ENCODE assay signal across 8 cellular contexts in the genomic region with DNA sequence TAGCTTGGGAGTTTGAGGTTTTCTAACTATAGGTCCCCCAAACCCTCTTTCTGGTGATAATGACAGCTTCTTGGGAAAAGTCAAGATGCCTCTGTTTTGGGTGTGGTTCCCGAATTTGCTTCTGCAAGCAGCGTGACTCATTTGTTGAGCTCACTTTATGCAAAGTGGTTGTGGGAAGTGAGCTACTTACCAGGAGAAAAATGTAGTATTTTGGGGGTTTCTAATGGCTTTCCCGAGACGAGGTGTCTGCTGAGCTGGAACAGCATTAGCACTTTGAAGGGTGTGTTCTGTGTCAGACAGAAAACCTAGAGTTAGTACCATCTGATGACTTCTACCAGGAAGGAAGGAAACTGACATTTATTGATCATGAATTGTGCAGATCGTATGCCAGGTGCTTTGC.
DNase-seq lines count a peak whose midpoint lies in the region; ATAC-seq, FAIRE-seq and TF ChIP-seq lines count a peak whose summit lies in the region.

No MANE protein-coding gene starts in this region.

- peak; percentile 56 for ATAC-seq in upper lobe of right lung

- H3K4me3 ChIP-seq in upper lobe of right lung = no peak overlapping the region

- H3K9me3 ChIP-seq in upper lobe of right lung = no peaks in the 10 kb centered on the region

- TF ChIP-seq CTCF in upper lobe of right lung (IDR thresholded peaks at IDR 0.05) = no peak

- intact Hi-C loops in upper lobe of right lung (cut with DNase I) = no loop called here

- peak; percentile 76 for FAIRE-seq in GM18507 (lab: Jason Lieb, UNC)

- H3K27me3 ChIP-seq in upper lobe of right lung = no peaks in the 10 kb centered on the region

- peaks cover 9% of the 10 kb centered on the region for H3K4me1 ChIP-seq in upper lobe of right lung

- H3K27ac ChIP-seq in upper lobe of right lung = no peak overlapping the region

- H3K36me3 ChIP-seq in upper lobe of right lung = no peaks in the 10 kb centered on the region

- DNase-seq in GM18507 (ENCODE audit: extremely low spot score, insufficient read length, low read depth) = no peak
- DNase-seq in H4 (ENCODE audit: low spot score) = peak; percentile 58
- peak; percentile 32 for DNase-seq in NCI-H69 (lab: John Stamatoyannopoulos, UW)
- peak; percentile 67 for DNase-seq in dedifferentiated amniotic fluid mesenchymal stem cell (ENCODE audit: extremely low spot score)
- no peak for DNase-seq in upper lobe of right lung
- no peak for DNase-seq in GM19238 (ENCODE audit: insufficient read length, low spot score)
- DNase-seq in NCI-H1694 (lab: John Stamatoyannopoulos, UW) = no peak
- DNase-seq in effector CD8-positive, alpha-beta T cell (lab: John Stamatoyannopoulos, UW) = no peak

Comparison
In these comparisons a context has a peak if more than half of its experiments do, and no peak if none do; other contexts are left out.
1. DNase-seq: peak in H4 (single experiment), NCI-H69 (single experiment) and dedifferentiated amniotic fluid mesenchymal stem cell (single experiment); none in GM18507 (single experiment), upper lobe of right lung (single experiment), GM19238 (single experiment), NCI-H1694 (single experiment) and effector CD8-positive, alpha-beta T cell (single experiment).